ENCODE assay signal across 23 cellular contexts in genomic region chr3:118126751-118127150, GRCh38.
"Had no signal": no experiment of that assay in that cellular context is flagged by ENCODE, and none has a peak within 500 bp of the region (broad histone marks: within the 10 kb centered on the region; RNA-seq: fewer than 3 reads in every experiment).

No MANE protein-coding gene starts in this region.

- H3K36me3 ChIP-seq: esophagus squamous epithelium, gastrocnemius medialis, heart right ventricle, left lung, lower lobe of right lung had no signal

- ATAC-seq: esophagus mucosa; gastrocnemius medialis; heart right ventricle; left cardiac atrium; left lung; left ventricle myocardium superior; lower lobe of right lung; mucosa of descending colon; naive thymus-derived CD4-positive, alpha-beta T cell had no signal

- H3K9me3 ChIP-seq: esophagus squamous epithelium, gastrocnemius medialis, heart right ventricle, left lung, lower lobe of right lung, mucosa of descending colon had no signal

- H3K4me3 ChIP-seq: coronary artery, dorsolateral prefrontal cortex, esophagus squamous epithelium, gastrocnemius medialis, heart right ventricle, left lung, lower lobe of right lung, mucosa of descending colon had no signal

- H3K4me1 ChIP-seq: esophagus squamous epithelium, gastrocnemius medialis, heart right ventricle, left lung, lower lobe of right lung had no signal

- H3K27ac ChIP-seq: coronary artery, dorsolateral prefrontal cortex, epithelial cell of prostate, esophagus squamous epithelium, gastrocnemius medialis, heart right ventricle, left lung, lower lobe of right lung had no signal

- DNase-seq: dermis blood vessel endothelial cell; dorsolateral prefrontal cortex; effector CD4-positive, alpha-beta T cell; effector memory CD4-positive, alpha-beta T cell; erythroblast; esophagus squamous epithelium; foreskin fibroblast; foreskin melanocyte; gastrocnemius medialis; glutamatergic neuron; head of caudate nucleus; heart right ventricle; hippocampal formation; left cardiac atrium; left lung; left ventricle myocardium superior; lower lobe of right lung; mesenchymal stem cell; mucosa of descending colon; naive thymus-derived CD4-positive, alpha-beta T cell had no signal

- H3K27me3 ChIP-seq: dorsolateral prefrontal cortex, esophagus squamous epithelium, gastrocnemius medialis, heart right ventricle, left lung had no signal
